In the genomic region with DNA sequence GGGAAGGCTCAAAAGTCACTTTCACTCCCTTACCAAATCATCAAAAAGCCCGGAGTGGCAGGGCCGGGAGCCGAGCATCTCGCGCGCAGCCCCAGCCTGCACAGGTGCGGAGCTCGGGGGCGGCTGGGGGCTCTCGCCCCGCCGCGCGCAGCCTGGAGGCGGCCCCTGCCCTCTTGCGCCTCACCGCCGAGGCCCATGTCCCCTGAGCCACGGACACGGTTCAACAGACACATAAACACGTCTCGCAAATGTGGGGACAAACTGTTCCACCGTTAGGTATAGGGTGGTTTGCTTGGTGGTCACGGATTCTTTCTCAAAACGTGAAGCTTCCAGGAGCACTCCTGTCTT, we compare ENCODE assay signal across 8 cellular contexts. TPM values are rescaled to one million over a fixed set of nuclear protein-coding genes. Genes with fewer than 3 reads are reported as not detected.
DNase-seq lines count a peak whose midpoint lies in the region; ATAC-seq, FAIRE-seq and TF ChIP-seq lines count a peak whose summit lies in the region.

No MANE protein-coding gene starts in this region.

- H3K9me3 Mint-ChIP-seq in activated B cell treated with CpG ODN at 0.5 μM for 24 hours (no peaks in the 10 kb centered on the region), nephron (no peaks in the 10 kb centered on the region)

- TF ChIP-seq POLR2A in erythroblast (IDR thresholded peaks at IDR 0.05; ENCODE audit: low read length) (no peak), H54 (IDR thresholded peaks at IDR 0.05; ENCODE audit: low read depth, low read length) (no peak)

- no peak for TF ChIP-seq CTCF in activated B cell treated with CpG ODN at 0.5 μM for 24 hours (IDR thresholded peaks at IDR 0.05)
- TF ChIP-seq CTCF in nephron (IDR thresholded peaks at IDR 0.05; ENCODE audit: unreplicated experiment in 3 of 3): no peak

- DNase-seq in ACHN (peak; percentile 21), activated B cell treated with CpG ODN at 0.5 μM for 24 hours (peak; percentile 65), erythroblast (lab: John Stamatoyannopoulos, UW) (peak; percentile 35 to 41), AG08395 (ENCODE audit: low spot score) (no peak), H54 (ENCODE audit: insufficient read length, low spot score) (no peak)

- POLR2A ChIA-PET in activated B cell treated with CpG ODN at 0.5 μM for 24 hours (lab: Charles Lee): interaction anchor here (0.8 to 6.0 kb wide), 31 partner anchors 10 to 1057 kb away, joined by 3 to 144 read pairs (median 8); partner anchors contain the start of genes PHTF2, PTPN12, RSBN1L and TMEM60

- H3K4me3 Mint-ChIP-seq in activated B cell treated with CpG ODN at 0.5 μM for 24 hours: peak overlapping the region; percentile 85
- H3K4me3 Mint-ChIP-seq in nephron: peak overlapping the region; percentile 68 to 80 (median 76)

- in situ Hi-C loops in ACHN (cut with HindIII; ENCODE audit: low pct_ligation_motif_present, low pct_unique_long_range_greater_than_20kb, low sequenced_read_pairs): no loop called here

- FAIRE-seq in H54 (lab: Jason Lieb, UNC): no peak

- no peaks in the 10 kb centered on the region for H3K27me3 Mint-ChIP-seq in activated B cell treated with CpG ODN at 0.5 μM for 24 hours
- H3K27me3 Mint-ChIP-seq in nephron (ENCODE audit: low read depth): peaks cover 53% of the 10 kb centered on the region

- H3K27ac Mint-ChIP-seq in activated B cell treated with CpG ODN at 0.5 μM for 24 hours: peak overlapping the region; percentile 94
- no peak overlapping the region for H3K27ac Mint-ChIP-seq in nephron

- intact Hi-C loops in activated B cell treated with CpG ODN at 0.5 μM for 24 hours (cut with micrococcal nuclease): loop anchor here (1.0 to 5.0 kb wide), 6 partner anchors 15 to 492 kb away; partner anchors contain the start of gene RSBN1L

- CTCF ChIA-PET in activated B cell treated with CpG ODN at 0.5 μM for 24 hours (lab: Charles Lee): interaction anchor here (1.3 to 2.3 kb wide), 2 partner anchors 10 to 24 kb away, joined by 4 to 6 read pairs; no protein-coding TSS in a partner anchor

- H3K4me1 Mint-ChIP-seq in activated B cell treated with CpG ODN at 0.5 μM for 24 hours: peaks cover 73% of the 10 kb centered on the region
- peaks cover 10% of the 10 kb centered on the region for H3K4me1 Mint-ChIP-seq in nephron

- ATAC-seq in GM18868 (IDR thresholded peaks at IDR 0.05; ENCODE audit: unreplicated experiment) (peak; percentile 36), HG03066 (IDR thresholded peaks at IDR 0.05; ENCODE audit: low read depth, unreplicated experiment) (peak; percentile 30), activated B cell treated with CpG ODN at 0.5 μM for 24 hours (ENCODE audit: low read depth) (peak; percentile 65)

- H3K36me3 Mint-ChIP-seq in activated B cell treated with CpG ODN at 0.5 μM for 24 hours (ENCODE audit: low read depth): peaks cover 5% of the 10 kb centered on the region
- H3K36me3 Mint-ChIP-seq in nephron (ENCODE audit: low read depth): no peaks in the 10 kb centered on the region

RNA-seq across cellular contexts. Expression of gene GSAP, which starts 0.7 kb away (rescaled TPM):
- total RNA-seq in activated B cell treated with CpG ODN at 0.5 μM for 24 hours: 73.9 and 91.2 TPM in 2 replicates

Comparison
In these comparisons a context has a peak if more than half of its experiments do, and no peak if none do; other contexts are left out.
1. DNase-seq: peak in ACHN (single experiment), activated B cell treated with CpG ODN at 0.5 μM for 24 hours (single experiment) and erythroblast (2 of 2); none in AG08395 (single experiment) and H54 (single experiment).
2. Peak in every context shown above with its lines, with median percentiles within 50 percentile points of each other: ATAC-seq.